ENCODE assay signal across 1 cellular context in the genomic region with DNA sequence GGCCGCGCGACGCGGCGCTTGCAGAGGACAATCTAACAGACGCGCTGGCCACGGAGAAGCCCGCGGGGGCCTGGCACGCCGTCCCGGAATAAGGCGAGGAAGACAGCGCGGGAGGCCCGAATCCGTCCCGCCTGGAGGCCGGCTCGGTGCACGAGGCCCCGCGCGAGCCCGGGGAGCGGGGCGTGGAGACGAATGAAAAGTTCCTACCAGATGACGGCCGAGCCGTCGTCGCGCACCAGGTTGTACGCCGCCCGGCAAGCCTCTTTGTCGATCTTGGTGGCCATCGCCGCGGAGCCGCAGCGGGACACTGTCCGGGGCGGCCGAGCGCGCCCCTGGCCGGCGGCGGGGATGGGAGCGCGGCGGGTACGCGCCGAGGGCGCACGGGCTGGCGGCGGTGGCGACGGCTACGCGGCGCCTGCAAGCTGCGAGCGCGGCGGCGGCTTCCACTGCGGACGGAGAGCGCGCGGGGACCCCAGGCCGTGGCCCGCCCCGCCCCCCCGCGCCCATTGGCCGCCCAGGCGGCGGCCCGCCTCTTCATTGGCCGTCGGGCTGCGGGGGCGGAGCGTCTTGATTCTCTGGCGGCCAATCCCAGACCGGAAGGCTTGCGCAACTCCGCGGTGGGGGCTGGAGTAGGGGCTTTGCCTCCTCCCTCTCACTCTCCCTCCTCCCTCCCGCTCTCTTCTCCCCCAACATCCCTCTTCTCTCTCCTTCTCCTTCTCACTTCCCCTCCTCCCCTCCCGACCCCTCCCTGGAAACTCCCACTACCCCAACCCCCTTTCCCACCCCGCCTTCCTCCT.
TF ChIP-seq lines count a peak whose summit lies in the region.

A gene with protein sequence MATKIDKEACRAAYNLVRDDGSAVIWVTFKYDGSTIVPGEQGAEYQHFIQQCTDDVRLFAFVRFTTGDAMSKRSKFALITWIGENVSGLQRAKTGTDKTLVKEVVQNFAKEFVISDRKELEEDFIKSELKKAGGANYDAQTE (minus strand): TSS at position 448 of the 797 bp plus-strand sequence. CDS start 164 bp downstream, at position 284.

TF ChIP-seq in HepG2, 621 proteins besides CTCF, POLR2A, EP300 and RAD21 (continued from another document and continues in another):
- TF ChIP-seq, protein P1, sequence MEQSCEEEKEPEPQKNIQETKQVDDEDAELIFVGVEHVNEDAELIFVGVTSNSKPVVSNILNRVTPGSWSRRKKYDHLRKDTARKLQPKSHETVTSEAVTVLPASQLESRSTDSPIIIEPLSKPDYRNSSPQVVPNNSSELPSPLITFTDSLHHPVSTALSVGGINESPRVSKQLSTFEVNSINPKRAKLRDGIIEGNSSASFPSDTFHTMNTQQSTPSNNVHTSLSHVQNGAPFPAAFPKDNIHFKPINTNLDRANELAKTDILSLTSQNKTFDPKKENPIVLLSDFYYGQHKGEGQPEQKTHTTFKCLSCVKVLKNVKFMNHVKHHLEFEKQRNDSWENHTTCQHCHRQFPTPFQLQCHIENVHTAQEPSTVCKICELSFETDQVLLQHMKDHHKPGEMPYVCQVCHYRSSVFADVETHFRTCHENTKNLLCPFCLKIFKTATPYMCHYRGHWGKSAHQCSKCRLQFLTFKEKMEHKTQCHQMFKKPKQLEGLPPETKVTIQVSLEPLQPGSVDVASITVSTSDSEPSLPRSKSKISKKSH (CRISPR knock-in tag; IDR thresholded peaks at IDR 0.05; ENCODE audit: borderline replicate concordance) = no peak
- no peak for TF ChIP-seq TARDBP (CRISPR knock-in tag; IDR thresholded peaks at IDR 0.05)
- TF ChIP-seq, protein P2, sequence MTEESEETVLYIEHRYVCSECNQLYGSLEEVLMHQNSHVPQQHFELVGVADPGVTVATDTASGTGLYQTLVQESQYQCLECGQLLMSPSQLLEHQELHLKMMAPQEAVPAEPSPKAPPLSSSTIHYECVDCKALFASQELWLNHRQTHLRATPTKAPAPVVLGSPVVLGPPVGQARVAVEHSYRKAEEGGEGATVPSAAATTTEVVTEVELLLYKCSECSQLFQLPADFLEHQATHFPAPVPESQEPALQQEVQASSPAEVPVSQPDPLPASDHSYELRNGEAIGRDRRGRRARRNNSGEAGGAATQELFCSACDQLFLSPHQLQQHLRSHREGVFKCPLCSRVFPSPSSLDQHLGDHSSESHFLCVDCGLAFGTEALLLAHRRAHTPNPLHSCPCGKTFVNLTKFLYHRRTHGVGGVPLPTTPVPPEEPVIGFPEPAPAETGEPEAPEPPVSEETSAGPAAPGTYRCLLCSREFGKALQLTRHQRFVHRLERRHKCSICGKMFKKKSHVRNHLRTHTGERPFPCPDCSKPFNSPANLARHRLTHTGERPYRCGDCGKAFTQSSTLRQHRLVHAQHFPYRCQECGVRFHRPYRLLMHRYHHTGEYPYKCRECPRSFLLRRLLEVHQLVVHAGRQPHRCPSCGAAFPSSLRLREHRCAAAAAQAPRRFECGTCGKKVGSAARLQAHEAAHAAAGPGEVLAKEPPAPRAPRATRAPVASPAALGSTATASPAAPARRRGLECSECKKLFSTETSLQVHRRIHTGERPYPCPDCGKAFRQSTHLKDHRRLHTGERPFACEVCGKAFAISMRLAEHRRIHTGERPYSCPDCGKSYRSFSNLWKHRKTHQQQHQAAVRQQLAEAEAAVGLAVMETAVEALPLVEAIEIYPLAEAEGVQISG (CRISPR knock-in tag; IDR thresholded peaks at IDR 0.05) = peak; percentile 45; the same call in 1 of the 2 replicates
- TF ChIP-seq, protein P3, sequence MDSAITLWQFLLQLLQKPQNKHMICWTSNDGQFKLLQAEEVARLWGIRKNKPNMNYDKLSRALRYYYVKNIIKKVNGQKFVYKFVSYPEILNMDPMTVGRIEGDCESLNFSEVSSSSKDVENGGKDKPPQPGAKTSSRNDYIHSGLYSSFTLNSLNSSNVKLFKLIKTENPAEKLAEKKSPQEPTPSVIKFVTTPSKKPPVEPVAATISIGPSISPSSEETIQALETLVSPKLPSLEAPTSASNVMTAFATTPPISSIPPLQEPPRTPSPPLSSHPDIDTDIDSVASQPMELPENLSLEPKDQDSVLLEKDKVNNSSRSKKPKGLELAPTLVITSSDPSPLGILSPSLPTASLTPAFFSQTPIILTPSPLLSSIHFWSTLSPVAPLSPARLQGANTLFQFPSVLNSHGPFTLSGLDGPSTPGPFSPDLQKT (CRISPR knock-in tag; IDR thresholded peaks at IDR 0.05; ENCODE audit: borderline replicate concordance) = no peak
- no peak for TF ChIP-seq GFI1 (CRISPR knock-in tag; IDR thresholded peaks at IDR 0.05; ENCODE audit: borderline replicate concordance)
- TF ChIP-seq, protein P4, sequence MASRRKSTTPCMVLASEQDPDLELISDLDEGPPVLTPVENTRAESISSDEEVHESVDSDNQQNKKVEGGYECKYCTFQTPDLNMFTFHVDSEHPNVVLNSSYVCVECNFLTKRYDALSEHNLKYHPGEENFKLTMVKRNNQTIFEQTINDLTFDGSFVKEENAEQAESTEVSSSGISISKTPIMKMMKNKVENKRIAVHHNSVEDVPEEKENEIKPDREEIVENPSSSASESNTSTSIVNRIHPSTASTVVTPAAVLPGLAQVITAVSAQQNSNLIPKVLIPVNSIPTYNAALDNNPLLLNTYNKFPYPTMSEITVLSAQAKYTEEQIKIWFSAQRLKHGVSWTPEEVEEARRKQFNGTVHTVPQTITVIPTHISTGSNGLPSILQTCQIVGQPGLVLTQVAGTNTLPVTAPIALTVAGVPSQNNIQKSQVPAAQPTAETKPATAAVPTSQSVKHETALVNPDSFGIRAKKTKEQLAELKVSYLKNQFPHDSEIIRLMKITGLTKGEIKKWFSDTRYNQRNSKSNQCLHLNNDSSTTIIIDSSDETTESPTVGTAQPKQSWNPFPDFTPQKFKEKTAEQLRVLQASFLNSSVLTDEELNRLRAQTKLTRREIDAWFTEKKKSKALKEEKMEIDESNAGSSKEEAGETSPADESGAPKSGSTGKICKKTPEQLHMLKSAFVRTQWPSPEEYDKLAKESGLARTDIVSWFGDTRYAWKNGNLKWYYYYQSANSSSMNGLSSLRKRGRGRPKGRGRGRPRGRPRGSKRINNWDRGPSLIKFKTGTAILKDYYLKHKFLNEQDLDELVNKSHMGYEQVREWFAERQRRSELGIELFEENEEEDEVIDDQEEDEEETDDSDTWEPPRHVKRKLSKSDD (CRISPR knock-in tag; IDR thresholded peaks at IDR 0.05; ENCODE audit: low read depth) = no peak
- peak; percentile 40; the same call in 1 of the 2 replicates for TF ChIP-seq PHF21A (CRISPR knock-in tag; IDR thresholded peaks at IDR 0.05)
- TF ChIP-seq ZNF460 (CRISPR knock-in tag; IDR thresholded peaks at IDR 0.05; ENCODE audit: borderline replicate concordance) = no peak
- TF ChIP-seq TP53 (CRISPR knock-in tag; conservative IDR thresholded peaks at IDR 0.05) = no peak
- no peak for TF ChIP-seq NR2F1 (CRISPR knock-in tag; IDR thresholded peaks at IDR 0.05)
- no peak for TF ChIP-seq ZNF652 (CRISPR knock-in tag; IDR thresholded peaks at IDR 0.05; ENCODE audit: borderline replicate concordance, low read depth)
- no peak for TF ChIP-seq KAT7 (CRISPR knock-in tag; IDR thresholded peaks at IDR 0.05; ENCODE audit: borderline replicate concordance)
- TF ChIP-seq ZMAT3 (CRISPR knock-in tag; conservative IDR thresholded peaks at IDR 0.05) = peak; percentile 68
- no peak for TF ChIP-seq HCFC1 (IDR thresholded peaks at IDR 0.05; ENCODE audit: low read depth, low read length)
- TF ChIP-seq GLI4 (CRISPR knock-in tag; IDR thresholded peaks at IDR 0.05; ENCODE audit: borderline replicate concordance) = no peak
- TF ChIP-seq PRPF4 (IDR thresholded peaks at IDR 0.05; ENCODE audit: low read depth, low read length, poor library complexity, severe bottlenecking) = no peak
- TF ChIP-seq CCAR2 (optimal IDR thresholded peaks at IDR 0.05; ENCODE audit: low read depth, low read length) = no peak
- TF ChIP-seq HOXD1 (CRISPR knock-in tag; IDR thresholded peaks at IDR 0.05) = peak; percentile 77; the same call in 1 of the 2 replicates
- TF ChIP-seq ZNF790 (CRISPR knock-in tag; IDR thresholded peaks at IDR 0.05; ENCODE audit: borderline replicate concordance) = no peak
- no peak for TF ChIP-seq HNF1B (CRISPR knock-in tag; IDR thresholded peaks at IDR 0.05)
- TF ChIP-seq ZNF230 (CRISPR knock-in tag; IDR thresholded peaks at IDR 0.05) = no peak
- peak; percentile 63; the same call in 1 of the 2 replicates for TF ChIP-seq ZNF232 (CRISPR knock-in tag; IDR thresholded peaks at IDR 0.05; ENCODE audit: borderline replicate concordance)
- TF ChIP-seq TBL1XR1 (IDR thresholded peaks at IDR 0.05; ENCODE audit: borderline replicate concordance, low read length, partially characterized antibody) = no peak
- TF ChIP-seq ZNF235 (CRISPR knock-in tag; IDR thresholded peaks at IDR 0.05; ENCODE audit: borderline replicate concordance) = no peak
- no peak for TF ChIP-seq CREB1 (IDR thresholded peaks at IDR 0.05)
- TF ChIP-seq CREB1 (CRISPR knock-in tag; IDR thresholded peaks at IDR 0.05) = no peak
- TF ChIP-seq NR2F2 (IDR thresholded peaks at IDR 0.05; ENCODE audit: borderline replicate concordance, low read depth) = no peak
- TF ChIP-seq THYN1 (CRISPR knock-in tag; IDR thresholded peaks at IDR 0.05; ENCODE audit: borderline replicate concordance, low read depth) = no peak
- no peak for TF ChIP-seq ZNF501 (CRISPR knock-in tag; IDR thresholded peaks at IDR 0.05)
- 0 out of 2 replicates have a peak, but pooled peaks have one; percentile 17 for TF ChIP-seq KDM1A (CRISPR knock-in tag; IDR thresholded peaks at IDR 0.05)
- TF ChIP-seq ZBTB38 (CRISPR knock-in tag; IDR thresholded peaks at IDR 0.05) = no peak
- peak; percentile 61; the same call in 1 of the 2 replicates for TF ChIP-seq YEATS4 (CRISPR knock-in tag; IDR thresholded peaks at IDR 0.05; ENCODE audit: borderline replicate concordance)
- TF ChIP-seq ZNF792 (CRISPR knock-in tag; IDR thresholded peaks at IDR 0.05) = no peak
- no peak for TF ChIP-seq ZNF564 (CRISPR knock-in tag; IDR thresholded peaks at IDR 0.05)
- peak; percentile 59; the same call in 1 of the 2 replicates for TF ChIP-seq ZNF367 (CRISPR knock-in tag; IDR thresholded peaks at IDR 0.05; ENCODE audit: borderline replicate concordance)
- TF ChIP-seq STAG1 (CRISPR knock-in tag; IDR thresholded peaks at IDR 0.05) = no peak; the same call in 1 of the 2 replicates
- TF ChIP-seq YEATS2 (CRISPR knock-in tag; IDR thresholded peaks at IDR 0.05; ENCODE audit: borderline replicate concordance) = no peak
- no peak for TF ChIP-seq ZNF484 (CRISPR knock-in tag; IDR thresholded peaks at IDR 0.05; ENCODE audit: borderline replicate concordance, low read depth)
- TF ChIP-seq ZSCAN20 (CRISPR knock-in tag; IDR thresholded peaks at IDR 0.05; ENCODE audit: borderline replicate concordance) = peak; percentile 78; the same call in 1 of the 2 replicates
- no peak for TF ChIP-seq ZFP36 (IDR thresholded peaks at IDR 0.05; ENCODE audit: borderline replicate concordance, low read depth, low read length, partially characterized antibody)
- TF ChIP-seq ZNF260 (CRISPR knock-in tag; IDR thresholded peaks at IDR 0.05; ENCODE audit: borderline replicate concordance, low read depth) = no peak
- no peak for TF ChIP-seq ZNF577 (CRISPR knock-in tag; IDR thresholded peaks at IDR 0.05; ENCODE audit: borderline replicate concordance, low read depth)
- no peak for TF ChIP-seq BCL6 (CRISPR knock-in tag; IDR thresholded peaks at IDR 0.05)
- no peak for TF ChIP-seq ZNF576 (CRISPR knock-in tag; IDR thresholded peaks at IDR 0.05)
- no peak for TF ChIP-seq ZNF251 (CRISPR knock-in tag; IDR thresholded peaks at IDR 0.05)
- peak; percentile 100 for TF ChIP-seq MAZ (IDR thresholded peaks at IDR 0.05; ENCODE audit: borderline replicate concordance, low read depth, low read length)
- TF ChIP-seq MAZ (CRISPR knock-in tag; IDR thresholded peaks at IDR 0.05; ENCODE audit: low read depth) = peak; percentile 93
- TF ChIP-seq, protein P5, sequence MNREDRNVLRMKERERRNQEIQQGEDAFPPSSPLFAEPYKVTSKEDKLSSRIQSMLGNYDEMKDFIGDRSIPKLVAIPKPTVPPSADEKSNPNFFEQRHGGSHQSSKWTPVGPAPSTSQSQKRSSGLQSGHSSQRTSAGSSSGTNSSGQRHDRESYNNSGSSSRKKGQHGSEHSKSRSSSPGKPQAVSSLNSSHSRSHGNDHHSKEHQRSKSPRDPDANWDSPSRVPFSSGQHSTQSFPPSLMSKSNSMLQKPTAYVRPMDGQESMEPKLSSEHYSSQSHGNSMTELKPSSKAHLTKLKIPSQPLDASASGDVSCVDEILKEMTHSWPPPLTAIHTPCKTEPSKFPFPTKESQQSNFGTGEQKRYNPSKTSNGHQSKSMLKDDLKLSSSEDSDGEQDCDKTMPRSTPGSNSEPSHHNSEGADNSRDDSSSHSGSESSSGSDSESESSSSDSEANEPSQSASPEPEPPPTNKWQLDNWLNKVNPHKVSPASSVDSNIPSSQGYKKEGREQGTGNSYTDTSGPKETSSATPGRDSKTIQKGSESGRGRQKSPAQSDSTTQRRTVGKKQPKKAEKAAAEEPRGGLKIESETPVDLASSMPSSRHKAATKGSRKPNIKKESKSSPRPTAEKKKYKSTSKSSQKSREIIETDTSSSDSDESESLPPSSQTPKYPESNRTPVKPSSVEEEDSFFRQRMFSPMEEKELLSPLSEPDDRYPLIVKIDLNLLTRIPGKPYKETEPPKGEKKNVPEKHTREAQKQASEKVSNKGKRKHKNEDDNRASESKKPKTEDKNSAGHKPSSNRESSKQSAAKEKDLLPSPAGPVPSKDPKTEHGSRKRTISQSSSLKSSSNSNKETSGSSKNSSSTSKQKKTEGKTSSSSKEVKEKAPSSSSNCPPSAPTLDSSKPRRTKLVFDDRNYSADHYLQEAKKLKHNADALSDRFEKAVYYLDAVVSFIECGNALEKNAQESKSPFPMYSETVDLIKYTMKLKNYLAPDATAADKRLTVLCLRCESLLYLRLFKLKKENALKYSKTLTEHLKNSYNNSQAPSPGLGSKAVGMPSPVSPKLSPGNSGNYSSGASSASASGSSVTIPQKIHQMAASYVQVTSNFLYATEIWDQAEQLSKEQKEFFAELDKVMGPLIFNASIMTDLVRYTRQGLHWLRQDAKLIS (CRISPR knock-in tag; IDR thresholded peaks at IDR 0.05) = no peak
- no peak for TF ChIP-seq ZNF510 (CRISPR knock-in tag; IDR thresholded peaks at IDR 0.05; ENCODE audit: low read depth)
- TF ChIP-seq KLF9 (CRISPR knock-in tag; IDR thresholded peaks at IDR 0.05; ENCODE audit: low read depth) = no peak
- peak; percentile 75 for TF ChIP-seq ZMYM4 (CRISPR knock-in tag; IDR thresholded peaks at IDR 0.05)
- no peak for TF ChIP-seq TSC22D2 (CRISPR knock-in tag; IDR thresholded peaks at IDR 0.05; ENCODE audit: borderline replicate concordance)
- TF ChIP-seq TOE1 (CRISPR knock-in tag; IDR thresholded peaks at IDR 0.05) = no peak
- TF ChIP-seq MED8 (CRISPR knock-in tag; IDR thresholded peaks at IDR 0.05; ENCODE audit: insufficient replicate concordance) = no peak
